29 cellular contexts compared by ENCODE assay signal in genomic region chr6:10949579-10950490, GRCh38.
"Had no signal": no experiment of that assay in that cellular context is flagged by ENCODE, and none has a peak within 500 bp of the region (broad histone marks: within the 10 kb centered on the region; RNA-seq: fewer than 3 reads in every experiment).

No MANE protein-coding gene starts in this region.

- H3K4me1 ChIP-seq: ascending aorta had no signal

- H3K27me3 ChIP-seq: ascending aorta, cardiac muscle cell had no signal

- H3K4me3 ChIP-seq: ascending aorta, cardiac muscle cell had no signal

- DNase-seq: activated B cell treated with CpG ODN at 0.5 μM for 24 hours; activated CD4-positive, alpha-beta memory T cell treated with anti-CD3 and anti-CD28 coated beads for 36 hours; activated CD4-positive, alpha-beta T cell treated with anti-CD3 and anti-CD28 coated beads for 4 hours; activated CD4-positive, alpha-beta T cell treated with anti-CD3 and anti-CD28 coated beads, Interleukin-2, amount 10 ng/mL, durations not matched to agents 24 days and 14 days; activated CD4-positive, alpha-beta T cell treated with anti-CD3 and anti-CD28 coated beads, Interleukin-2, amount 50 U/mL, for 1 hour; activated CD4-positive, alpha-beta T cell treated with anti-CD3 and anti-CD28 coated beads, Interleukin-2, amount 50 U/mL, for 4 hours; activated CD4-positive, CD25-positive, alpha-beta regulatory T cell treated with anti-CD3 and anti-CD28 coated beads, Interleukin-2, amount 50 U/mL, for 72 hours; activated CD8-positive, alpha-beta memory T cell treated with anti-CD3 and anti-CD28 coated beads, Interleukin-2, amount 50 U/mL, for 4 hours; activated CD8-positive, alpha-beta T cell treated with anti-CD3 and anti-CD28 coated beads for 36 hours; activated gamma-delta T cell; activated naive CD4-positive, alpha-beta T cell treated with anti-CD3 and anti-CD28 coated beads, Interleukin-2, amount 10 ng/mL, durations not matched to agents 7 days and 5 days; activated naive CD4-positive, alpha-beta T cell treated with Interleukin-2 at 50 U/mL for 16 hours; activated naive CD8-positive, alpha-beta T cell treated with anti-CD3 and anti-CD28 coated beads, Interleukin-2, amount 10 ng/mL, durations not matched to agents 7 days and 5 days; activated naive CD8-positive, alpha-beta T cell treated with anti-CD3 and anti-CD28 coated beads, Interleukin-2, amount 50 U/mL, for 24 hours; activated T-cell treated with anti-CD3 and anti-CD28 coated beads for 4 hours; activated T-cell treated with anti-CD3 and anti-CD28 coated beads, Interleukin-2, amount 50 U/mL, for 1 hour; activated T-cell treated with anti-CD3 and anti-CD28 coated beads, Interleukin-2, amount 50 U/mL, for 4 hours; activated T-cell treated with anti-CD3 and anti-CD28 coated beads, Interleukin-2, amount 50 U/mL, for 72 hours; amygdala; anterior cingulate cortex; caudate nucleus; cerebellar nuclear complex; T-helper 1 cell; T-helper 2 cell; T-helper 9 cell had no signal

- H3K27ac ChIP-seq: ascending aorta, cardiac muscle cell had no signal

- ATAC-seq: activated CD8-positive, alpha-beta T cell treated with anti-CD3 and anti-CD28 coated beads for 36 hours; activated naive CD8-positive, alpha-beta T cell treated with anti-CD3 and anti-CD28 coated beads, Interleukin-2, amount 50 U/mL, for 24 hours; activated T-cell treated with anti-CD3 and anti-CD28 coated beads, Interleukin-2, amount 50 U/mL, for 4 hours; activated T-cell treated with anti-CD3 and anti-CD28 coated beads, Interleukin-2, amount 50 U/mL, for 72 hours; activated T-helper 17 cell treated with anti-CD3 and anti-CD28 coated beads, Interleukin-2, amount 50 U/mL, for 72 hours had no signal

- H3K36me3 ChIP-seq: ascending aorta, cardiac muscle cell had no signal

- FAIRE-seq: bronchial epithelial cell had no signal
